In the genomic region with DNA sequence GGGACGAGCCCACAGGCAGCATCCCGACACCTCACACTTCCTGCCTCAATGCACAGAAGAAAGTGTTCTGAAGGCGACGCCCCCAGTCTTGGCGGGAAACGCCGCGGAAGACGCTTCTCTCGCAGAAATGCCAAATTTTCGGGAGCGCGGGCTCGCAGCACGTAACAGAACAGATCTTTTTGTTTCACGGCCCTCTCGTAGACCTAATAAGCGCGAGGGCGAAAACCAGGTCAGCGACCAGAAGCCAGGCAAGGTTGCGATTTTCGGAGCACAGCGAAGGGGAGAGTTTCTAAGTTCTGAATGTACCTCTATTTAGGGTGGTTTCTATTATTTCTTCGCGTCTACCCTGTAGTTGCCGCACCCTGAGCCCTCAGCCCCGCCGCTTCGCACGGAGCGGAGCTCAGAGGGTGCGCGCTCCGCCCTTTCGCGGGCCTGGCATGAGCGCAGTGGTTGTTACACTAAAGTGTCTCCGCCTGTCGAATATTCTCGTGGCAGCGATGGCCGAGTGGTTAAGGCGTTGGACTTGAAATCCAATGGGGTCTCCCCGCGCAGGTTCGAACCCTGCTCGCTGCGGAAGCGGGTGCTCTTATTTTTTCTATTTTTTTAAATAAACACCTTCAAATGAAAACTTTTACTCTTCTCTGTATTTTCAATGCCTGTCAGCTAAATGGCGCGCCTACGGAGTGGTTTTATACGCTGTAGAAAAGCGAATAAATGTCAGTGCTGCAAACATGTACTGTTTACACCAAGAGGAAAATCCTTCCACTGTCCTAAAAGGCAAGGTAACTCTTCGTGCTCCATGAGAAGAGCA, we compare ENCODE assay signal across 8 cellular contexts.
DNase-seq lines count a peak whose midpoint lies in the region; ATAC-seq and TF ChIP-seq lines count a peak whose summit lies in the region.

No MANE protein-coding gene starts in this region.

- POLR2A ChIA-PET in AG04450 (lab: Yijun Ruan, JAX), result interaction anchor here (1.0 kb wide), 1 partner anchor 74 kb away, joined by 3 read pairs; the partner anchor contains the start of gene DNAJC12

- CTCF ChIA-PET in AG04450 (lab: Charles Lee), result interaction anchor here (0.7 to 7.6 kb wide), 3 partner anchors 15 to 243 kb away, joined by 3 to 53 read pairs (median 4); no protein-coding TSS in a partner anchor

- peak overlapping the region; percentile 68 for H3K27ac ChIP-seq in AG04450 (ENCODE audit: low read depth, low read length)

- no peaks in the 10 kb centered on the region for H3K27me3 ChIP-seq in AG04450 (ENCODE audit: control insufficient read depth, insufficient read depth, low read length)

- H3K9me3 ChIP-seq in AG04450 (ENCODE audit: control insufficient read depth, insufficient read depth, low read length), result no peaks in the 10 kb centered on the region

- H3K4me3 ChIP-seq in AG04450 (ENCODE audit: low read depth, low read length), result peak overlapping the region; percentile 82

- DNase-seq in AG04450 (ENCODE audit: low read depth, low spot score) (peak; percentile 87), NCI-H345 treated with DMSO at 0.1 percent for 48 hours (lab: John Stamatoyannopoulos, UW; ENCODE audit: unreplicated experiment) (peak; percentile 69), cerebellar cortex (ENCODE audit: low spot score) (peak; percentile 96), islet precursor cell (peak; percentile 96)
- DNase-seq in stimulated activated CD4-positive, alpha-beta T cell treated with anti-CD3 and anti-CD28 coated beads, Interleukin-12 subunit alpha, Interleukin-12 subunit beta, amount 100 ng/mL, for 4 hours, result peak; percentile 95

- no peak for TF ChIP-seq CTCF in AG04450 (IDR thresholded peaks at IDR 0.05; ENCODE audit: low read depth, low read length)

- peak; percentile 81 for ATAC-seq in GM19025 (IDR thresholded peaks at IDR 0.05; ENCODE audit: low read depth, unreplicated experiment)
- peak; percentile 86 for ATAC-seq in HG03342 (IDR thresholded peaks at IDR 0.05; ENCODE audit: unreplicated experiment)
- ATAC-seq in activated CD4-positive, CD25-positive, alpha-beta regulatory T cell treated with anti-CD3 and anti-CD28 coated beads, Interleukin-2, amount 50 U/mL, for 24 hours, result peak; percentile 84 to 85

Comparison
In these comparisons a context has a peak if more than half of its experiments do, and no peak if none do; other contexts are left out.
1. Peak in every context shown above with its lines: DNase-seq, ATAC-seq, H3K4me3 ChIP-seq and H3K27ac ChIP-seq.